ENCODE assay signal across 19 cellular contexts in the genomic region with DNA sequence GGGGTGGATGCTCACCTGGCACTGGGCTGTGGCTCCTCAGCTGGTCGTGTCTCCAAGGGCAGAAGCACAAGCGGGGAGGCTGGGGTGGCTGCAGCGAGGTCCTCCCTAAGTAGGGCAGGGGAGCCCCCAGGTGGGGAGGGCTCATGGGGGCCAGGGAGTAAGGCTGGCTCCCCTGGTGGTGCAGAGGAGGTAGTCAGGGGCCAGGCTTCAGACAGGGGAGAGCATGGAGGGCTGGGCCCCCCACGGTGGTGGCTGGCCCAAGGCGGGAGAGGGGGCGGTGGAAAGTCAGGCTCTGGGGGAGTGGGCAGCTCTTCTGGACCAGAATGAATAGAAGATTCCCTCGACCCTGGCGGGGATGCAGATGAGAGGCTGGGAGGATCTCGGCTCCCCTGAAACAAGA. TPM values are rescaled to one million over a fixed set of nuclear protein-coding genes. Genes with fewer than 3 reads are reported as not detected.
A peak's percentile ranks its signal among the peaks of the same experiment; 100 is the strongest.
DNase-seq lines count a peak whose midpoint lies in the region; ATAC-seq and TF ChIP-seq lines count a peak whose summit lies in the region.
"Had no signal": no experiment of that assay in that cellular context is flagged by ENCODE, and none has a peak within 500 bp of the region (broad histone marks: within the 10 kb centered on the region; RNA-seq: fewer than 3 reads in every experiment).

No MANE protein-coding gene starts in this region.

- no peak overlapping the region for H3K4me3 ChIP-seq in neuronal stem cell (ENCODE audit: low read length in 2 of 2)

- no peaks in the 10 kb centered on the region for H3K36me3 ChIP-seq in neuronal stem cell (replicated peaks in 1 of 2; ENCODE audit: control insufficient read depth in 2 of 2, insufficient read depth in 2 of 2, low read length in 2 of 2)

- DNase-seq in stimulated activated naive CD8-positive, alpha-beta T cell treated with anti-CD3 and anti-CD28 coated beads, Interleukin-15, amount 100 ng/mL, for 72 hours: no peak
- no peak for DNase-seq in stimulated activated naive CD8-positive, alpha-beta T cell treated with anti-CD3 and anti-CD28 coated beads, Interleukin-15, Interleukin-2, amounts not matched to agents 100 U/mL and 50 U/mL, for 24 hours
- no peak for DNase-seq in central memory CD8-positive, alpha-beta T cell (ENCODE audit: low spot score in 2 of 2)
- no peak for DNase-seq in neuronal stem cell (ENCODE audit: low spot score)
- DNase-seq in GM13977 (ENCODE audit: low spot score): no peak
- DNase-seq in HPDE6-E6E7 (ENCODE audit: extremely low spot score): no peak
- no peak for DNase-seq in stimulated activated CD4-positive, alpha-beta T cell treated with anti-CD3 and anti-CD28 coated beads, Interleukin-2, amount 100 ng/mL, for 48 hours
- DNase-seq in NCI-H1105 (lab: John Stamatoyannopoulos, UW): no peak
- DNase-seq: 8988T; CD4-positive, CD25-positive, alpha-beta regulatory T cell; CD8-positive, alpha-beta memory T cell; COR-L47; DMS 273 treated with DMSO at 0.1 percent for 48 hours; DMS53; DND-41; EL; GOT3; H7 had no signal

- H3K4ac ChIP-seq in neuronal stem cell (ENCODE audit: low read length): no peak overlapping the region

- H3K9me3 Mint-ChIP-seq in stimulated activated naive CD8-positive, alpha-beta T cell treated with anti-CD3 and anti-CD28 coated beads, Interleukin-15, amount 100 ng/mL, for 72 hours: no peaks in the 10 kb centered on the region
- H3K9me3 Mint-ChIP-seq in central memory CD8-positive, alpha-beta T cell: no peaks in the 10 kb centered on the region
- H3K9me3 Mint-ChIP-seq: CD8-positive, alpha-beta memory T cell had no signal

- peak overlapping the region; percentile 4 for H3K18ac ChIP-seq in neuronal stem cell (ENCODE audit: low read length)

- H3K4me2 ChIP-seq in neuronal stem cell (ENCODE audit: insufficient read depth, low read length, poor library complexity, severe bottlenecking): no peak overlapping the region

- H3K4me1 ChIP-seq in neuronal stem cell (ENCODE audit: control insufficient read depth in 2 of 2, insufficient read depth in 1 of 2, low read depth in 1 of 2, low read length in 2 of 2): peaks cover 0 to 4% of the 10 kb centered on the region in 2 donors

- no peak overlapping the region for H3K23ac ChIP-seq in neuronal stem cell (ENCODE audit: low read depth, low read length, poor library complexity)

- no peak overlapping the region for H3K27ac Mint-ChIP-seq in stimulated activated naive CD8-positive, alpha-beta T cell treated with anti-CD3 and anti-CD28 coated beads, Interleukin-15, amount 100 ng/mL, for 72 hours
- peak overlapping the region; percentile 50 for H3K27ac Mint-ChIP-seq in central memory CD8-positive, alpha-beta T cell (ENCODE audit: low read depth)

- no peak overlapping the region for H2BK15ac ChIP-seq in neuronal stem cell (ENCODE audit: low read length)

- no peak overlapping the region for H4K8ac ChIP-seq in neuronal stem cell (ENCODE audit: low read depth, low read length)

- H3K27ac ChIP-seq in neuronal stem cell (replicated peaks; ENCODE audit: low read length): no peak overlapping the region

- no peak overlapping the region for H3K14ac ChIP-seq in neuronal stem cell (ENCODE audit: low read length)

- no peaks in the 10 kb centered on the region for H3K9me3 ChIP-seq in neuronal stem cell (replicated peaks in 1 of 2; ENCODE audit: control insufficient read depth in 2 of 2, insufficient read depth in 1 of 2, low read depth in 1 of 2, low read length in 2 of 2)

- H4K91ac ChIP-seq in neuronal stem cell (ENCODE audit: low read depth, low read length, poor library complexity): no peak overlapping the region

- H3K4me1 Mint-ChIP-seq in stimulated activated naive CD8-positive, alpha-beta T cell treated with anti-CD3 and anti-CD28 coated beads, Interleukin-15, amount 100 ng/mL, for 72 hours: no peaks in the 10 kb centered on the region
- H3K4me1 Mint-ChIP-seq in central memory CD8-positive, alpha-beta T cell: no peaks in the 10 kb centered on the region
- H3K4me1 Mint-ChIP-seq: CD4-positive, CD25-positive, alpha-beta regulatory T cell; CD8-positive, alpha-beta memory T cell had no signal

- H2AFZ ChIP-seq in neuronal stem cell (ENCODE audit: low read length): no peak overlapping the region

- in situ Hi-C loops in GM13977 (cut with MboI; ENCODE audit: low pct_unique_long_range_greater_than_20kb, low sequenced_read_pairs, unreplicated experiment): no loop called here

- H2AK5ac ChIP-seq in neuronal stem cell (ENCODE audit: low read depth, low read length): no peak overlapping the region

- no peak for TF ChIP-seq CTCF in GM13977 (IDR thresholded peaks at IDR 0.05; ENCODE audit: extremely low read depth, insufficient read depth, missing control alignments)

- H3K79me1 ChIP-seq in neuronal stem cell (ENCODE audit: low read depth, low read length): no peaks in the 10 kb centered on the region

- no peaks in the 10 kb centered on the region for H3K27me3 Mint-ChIP-seq in stimulated activated naive CD8-positive, alpha-beta T cell treated with anti-CD3 and anti-CD28 coated beads, Interleukin-15, amount 100 ng/mL, for 72 hours
- no peaks in the 10 kb centered on the region for H3K27me3 Mint-ChIP-seq in central memory CD8-positive, alpha-beta T cell
- H3K27me3 Mint-ChIP-seq: CD4-positive, CD25-positive, alpha-beta regulatory T cell had no signal

- H3K9ac ChIP-seq in neuronal stem cell (ENCODE audit: low read depth, low read length, poor library complexity): no peak overlapping the region

- H2BK5ac ChIP-seq in neuronal stem cell (ENCODE audit: low read length): no peak overlapping the region

- no peak overlapping the region for H3K4me3 Mint-ChIP-seq in stimulated activated naive CD8-positive, alpha-beta T cell treated with anti-CD3 and anti-CD28 coated beads, Interleukin-15, amount 100 ng/mL, for 72 hours
- no peak overlapping the region for H3K4me3 Mint-ChIP-seq in central memory CD8-positive, alpha-beta T cell
- H3K4me3 Mint-ChIP-seq: CD4-positive, CD25-positive, alpha-beta regulatory T cell had no signal

- H2BK12ac ChIP-seq in neuronal stem cell (ENCODE audit: low read length): no peak overlapping the region

- no peak overlapping the region for H2BK120ac ChIP-seq in neuronal stem cell (ENCODE audit: low read depth, low read length)

- peaks cover 3% of the 10 kb centered on the region for H3K36me3 Mint-ChIP-seq in central memory CD8-positive, alpha-beta T cell (ENCODE audit: insufficient read depth)

- peak; percentile 11 for ATAC-seq in stimulated activated naive CD8-positive, alpha-beta T cell treated with anti-CD3 and anti-CD28 coated beads, Interleukin-15, amount 100 ng/mL, for 72 hours
- no peak for ATAC-seq in stimulated activated naive CD8-positive, alpha-beta T cell treated with anti-CD3 and anti-CD28 coated beads, Interleukin-15, Interleukin-2, amounts not matched to agents 100 U/mL and 50 U/mL, for 24 hours
- ATAC-seq in central memory CD8-positive, alpha-beta T cell (replicated peaks; ENCODE audit: extremely low read depth, poor library complexity, severe bottlenecking): no peak
- ATAC-seq: HCT116 had no signal

- WGBS in neuronal stem cell (ENCODE audit: extremely low coverage in 2 of 2, insufficient read length in 2 of 2, insufficient replicate concordance in 1 of 2), 2 donors: no CpG with 5 or more reads among the region's 9 CpGs

- H3K27me3 ChIP-seq in neuronal stem cell (ENCODE audit: control insufficient read depth in 3 of 3, insufficient read depth in 3 of 3, low read depth in 1 of 3, low read length in 3 of 3): peaks cover 0 to 17% (median 2%) of the 10 kb centered on the region in 3 experiments

RNA-seq across cellular contexts. Expression of gene SFXN5, which starts 8.1 kb away (rescaled TPM):
- polyA plus RNA-seq in neuronal stem cell (2013, experiment 1 of 2): 2.9 TPM
- polyA plus RNA-seq in neuronal stem cell (2013, experiment 2 of 2): 3.1 TPM

RNA-seq across cellular contexts. Expression of gene RAB11FIP5, which starts 33.1 kb away (rescaled TPM):
- polyA plus RNA-seq in neuronal stem cell (2013, experiment 1 of 2): 8.1 TPM
- 7.9 TPM for polyA plus RNA-seq in neuronal stem cell (2013, experiment 2 of 2)
